ENCODE assay signal across 14 cellular contexts in the genomic region with DNA sequence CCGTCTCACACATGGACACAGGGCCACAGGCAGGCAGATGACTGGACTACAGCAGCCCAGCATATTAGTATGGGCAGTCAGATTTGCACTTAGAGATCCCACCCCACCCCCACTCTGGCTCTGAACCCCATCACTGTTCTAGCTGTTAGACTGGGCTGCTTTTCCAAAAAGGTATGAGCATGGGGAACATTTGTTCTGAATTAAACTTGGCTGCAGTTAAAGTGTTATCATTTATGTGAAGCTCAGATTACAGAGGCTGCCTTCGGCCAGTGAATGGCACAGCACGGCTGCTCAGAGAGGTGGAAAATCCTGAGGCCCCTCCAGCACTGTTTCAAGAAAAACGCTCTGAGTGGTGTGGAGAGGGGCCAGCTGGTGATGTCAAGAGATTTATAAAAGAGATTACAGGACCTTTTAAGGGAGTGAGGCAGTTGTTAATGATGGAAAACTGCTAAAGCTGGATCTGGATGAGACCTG. TPM values are rescaled to one million over a fixed set of nuclear protein-coding genes. Genes with fewer than 3 reads are reported as not detected.
A peak's percentile ranks its signal among the peaks of the same experiment; 100 is the strongest.
DNase-seq lines count a peak whose midpoint lies in the region; ATAC-seq and TF ChIP-seq lines count a peak whose summit lies in the region.
"Had no signal": no experiment of that assay in that cellular context is flagged by ENCODE, and none has a peak within 500 bp of the region (broad histone marks: within the 10 kb centered on the region; RNA-seq: fewer than 3 reads in every experiment).

No MANE protein-coding gene starts in this region.

- peaks cover 23% of the 10 kb centered on the region for H3K4me1 ChIP-seq in Panc1 (ENCODE audit: control insufficient read depth, insufficient read depth, low read length)
- H3K4me1 ChIP-seq in aorta (ENCODE audit: control insufficient read depth in 1 of 2, insufficient read depth in 2 of 2, low read length in 2 of 2), result peaks cover 0 to 3% of the 10 kb centered on the region in 2 donors
- no peaks in the 10 kb centered on the region for H3K4me1 ChIP-seq in suprapubic skin

- TF ChIP-seq POLR2A in suprapubic skin (IDR thresholded peaks at IDR 0.05), result no peak

- in situ Hi-C loops in Panc1 (cut with HindIII; ENCODE audit: low pct_unique_long_range_greater_than_20kb, low sequenced_read_pairs), result no loop called here

- POLR2A ChIA-PET in Panc1 (lab: Charles Lee), result no interaction called here

- CTCF ChIA-PET in Panc1 (lab: Charles Lee), result no interaction called here

- H3K27me3 ChIP-seq in Panc1 (ENCODE audit: control insufficient read depth, insufficient read depth, low read length) (no peaks in the 10 kb centered on the region), aorta (ENCODE audit: control insufficient read depth in 1 of 2, insufficient read depth in 2 of 2, low read length in 1 of 2) (no peaks in the 10 kb centered on the region), suprapubic skin (peaks cover 6% of the 10 kb centered on the region)

- TF ChIP-seq EP300 in suprapubic skin (IDR thresholded peaks at IDR 0.05), result no peak

- H3K4me3 ChIP-seq in Panc1 (ENCODE audit: low read depth in 2 of 2, low read length in 2 of 2) (no peak overlapping the region), aorta (ENCODE audit: low read length in 2 of 2) (no peak overlapping the region), suprapubic skin (no peak overlapping the region)
- H3K4me3 ChIP-seq: skin epidermis had no signal

- TF ChIP-seq CTCF in Panc1 (IDR thresholded peaks at IDR 0.05) (no peak), suprapubic skin (IDR thresholded peaks at IDR 0.05) (no peak)

- H3K9me3 ChIP-seq in Panc1 (ENCODE audit: control insufficient read depth, insufficient read depth, low read depth, low read length), result no peaks in the 10 kb centered on the region
- H3K9me3 ChIP-seq in aorta (ENCODE audit: control insufficient read depth, low read length), result no peaks in the 10 kb centered on the region
- no peaks in the 10 kb centered on the region for H3K9me3 ChIP-seq in suprapubic skin

- H3K36me3 ChIP-seq in Panc1 (ENCODE audit: control insufficient read depth, insufficient read depth, low read length) (no peaks in the 10 kb centered on the region), aorta (ENCODE audit: control insufficient read depth in 1 of 2, insufficient read depth in 2 of 2, low read length in 1 of 2) (no peaks in the 10 kb centered on the region), suprapubic skin (no peaks in the 10 kb centered on the region)

- intact Hi-C loops in Right ventricle myocardium inferior (cut with DNase I) (no loop called here), cardiac septum (cut with DNase I) (no loop called here), Panc1 (cut with micrococcal nuclease; ENCODE audit: unreplicated experiment) (no loop called here), Right ventricle myocardium superior (cut with DNase I) (no loop called here), aorta (cut with DNase I) (no loop called here)

- H3K27ac ChIP-seq in Panc1 (ENCODE audit: low read length) (peak overlapping the region; percentile 77), aorta (ENCODE audit: low read depth in 1 of 2, low read length in 2 of 2) (no peak overlapping the region), suprapubic skin (no peak overlapping the region)
- H3K27ac ChIP-seq: skin epidermis had no signal

- WGBS in aorta, 2 donors, result 21 to 25% methylated on average over 4 of the region's 4 CpGs
- 52% methylated on average over 4 of the region's 4 CpGs for WGBS in suprapubic skin

- peak; percentile 81 for ATAC-seq in Right ventricle myocardium inferior
- no peak for ATAC-seq in Panc1
- ATAC-seq in Right ventricle myocardium superior (ENCODE audit: poor library complexity), result peak; percentile 86
- ATAC-seq in aorta (ENCODE audit: low FRiP score), result peak; percentile 63

- no TSS peak for BruUV-seq in Panc1 (replicated peaks; lab: Mats Ljungman, UMichigan)

- no peak for DNase-seq in Right ventricle myocardium inferior (ENCODE audit: missing footprints)
- DNase-seq in cardiac septum (ENCODE audit: low spot score), result no peak
- DNase-seq in Panc1 (ENCODE audit: low read depth, low spot score), result no peak
- peak; percentile 46 for DNase-seq in Right ventricle myocardium superior
- peak in 1 of 2 donors; percentile 46 for DNase-seq in aorta
- no peak for DNase-seq in suprapubic skin (ENCODE audit: low spot score in 2 of 2)
- no peak for DNase-seq in activated T-cell treated with anti-CD3 and anti-CD28 coated beads, Interleukin-2, amount 50 U/mL, for 48 hours
- DNase-seq in GM03348 (ENCODE audit: low spot score), result no peak
- DNase-seq: activated CD4-positive, CD25-positive, alpha-beta regulatory T cell treated with anti-CD3 and anti-CD28 coated beads, Interleukin-2, amount 50 U/mL, for 72 hours; activated naive CD4-positive, alpha-beta T cell; effector CD4-positive, alpha-beta T cell; RPMI8226; stimulated activated CD8-positive, alpha-beta memory T cell treated with anti-CD3 and anti-CD28 coated beads, Interleukin-4, amount 100 ng/mL, for 48 hours had no signal

RNA-seq across cellular contexts. Expression of gene NOS1AP, which starts 6.9 kb away (rescaled TPM):
- total RNA-seq in Right ventricle myocardium inferior, result 3.5 TPM
- 2.0 TPM for total RNA-seq in cardiac septum
- total RNA-seq in Panc1 (2021; ENCODE audit: unreplicated experiment), result 27.9 TPM
- polyA plus RNA-seq in Panc1 (2012; ENCODE audit: insufficient read length), result 20.0 TPM
- 4.6 TPM for total RNA-seq in Right ventricle myocardium superior
- total RNA-seq in aorta, result 1 to 10 TPM; 3.5 to 4.8 TPM
- 1 to 10 TPM in 1 of 2 donors, under 1 TPM in 1; 0.97 to 2.6 TPM for polyA plus RNA-seq in aorta
- total RNA-seq in suprapubic skin, result 1 to 10 TPM; 1.9 to 9.5 (median 3.3) TPM

RNA-seq across cellular contexts. Expression of gene OLFML2B, which starts 38.9 kb away (rescaled TPM):
- total RNA-seq in Right ventricle myocardium inferior (4.2 TPM), cardiac septum (6.4 TPM), Panc1 (2021; ENCODE audit: unreplicated experiment) (1.5 TPM), Right ventricle myocardium superior (2.2 TPM), aorta (10 to 100 TPM; 31.9 to 82.6 TPM), suprapubic skin (1 to 10 TPM; 2.7 to 5.2 (median 3.6) TPM)
- 2.7 TPM for polyA plus RNA-seq in Panc1 (2012; ENCODE audit: insufficient read length)
- polyA plus RNA-seq in aorta, result 10 to 100 TPM in 1 of 2 donors, 1 to 10 TPM in 1; 8.0 to 39.0 TPM
